7 cellular contexts compared by ENCODE assay signal in genomic region chr9:6334305-6334704, GRCh38. TPM values are rescaled to one million over a fixed set of nuclear protein-coding genes. Genes with fewer than 3 reads are reported as not detected.
"Had no signal": no experiment of that assay in that cellular context is flagged by ENCODE, and none has a peak within 500 bp of the region (broad histone marks: within the 10 kb centered on the region; RNA-seq: fewer than 3 reads in every experiment).

No MANE protein-coding gene starts in this region.

- FAIRE-seq: GM12878, GM12891, GM12892, GM18507 had no signal

- H3K4me3 ChIP-seq: GM12878 had no signal

- DNase-seq: GDM1, GF-D8 had no signal

- ATAC-seq: GM12878 had no signal

RNA-seq across cellular contexts. Expression of gene TPD52L3, which starts 6.1 kb away (rescaled TPM):
- total RNA-seq: G401, GM12878 had no signal
- polyA plus RNA-seq: GM12878 had no signal
